Comparison of ENCODE assay signal across 8 cellular contexts in the genomic region with DNA sequence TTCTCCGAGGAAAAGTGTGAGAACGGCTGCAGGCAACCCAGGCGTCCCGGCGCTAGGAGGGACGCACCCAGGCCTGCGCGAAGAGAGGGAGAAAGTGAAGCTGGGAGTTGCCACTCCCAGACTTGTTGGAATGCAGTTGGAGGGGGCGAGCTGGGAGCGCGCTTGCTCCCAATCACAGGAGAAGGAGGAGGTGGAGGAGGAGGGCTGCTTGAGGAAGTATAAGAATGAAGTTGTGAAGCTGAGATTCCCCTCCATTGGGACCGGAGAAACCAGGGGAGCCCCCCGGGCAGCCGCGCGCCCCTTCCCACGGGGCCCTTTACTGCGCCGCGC. TPM values are rescaled to one million over a fixed set of nuclear protein-coding genes. Genes with fewer than 3 reads are reported as not detected.
A peak's percentile ranks its signal among the peaks of the same experiment; 100 is the strongest.
DNase-seq lines count a peak whose midpoint lies in the region; ATAC-seq and TF ChIP-seq lines count a peak whose summit lies in the region.

A gene (plus strand): TSS at position 247 of the 330 bp plus-strand sequence. CDS start 175 bp downstream, outside the sequence.

- no peak within 1 kb of the TSS for H2BK12ac ChIP-seq in trophoblast cell (ENCODE audit: low read length)

- no peaks in the 10 kb centered on the region for H3K27me3 ChIP-seq in GM23338 (ENCODE audit: insufficient read depth)
- H3K27me3 ChIP-seq in adipocyte (replicated peaks; ENCODE audit: control insufficient read depth, insufficient read depth, low read length): no peaks in the 10 kb centered on the region
- no peaks in the 10 kb centered on the region for H3K27me3 ChIP-seq in left ventricle myocardium inferior (ENCODE audit: low read depth)
- H3K27me3 ChIP-seq in trophoblast cell (ENCODE audit: insufficient read depth, low read length): no peaks in the 10 kb centered on the region

- TF ChIP-seq CTCF in GM23338 (conservative IDR thresholded peaks at IDR 0.05; ENCODE audit: low read depth in 2 of 2) (no peak), left ventricle myocardium inferior (IDR thresholded peaks at IDR 0.05; ENCODE audit: borderline replicate concordance) (no peak)

- H2BK5ac ChIP-seq in trophoblast cell (ENCODE audit: low read depth, low read length, poor library complexity): peak within 1 kb of the TSS; percentile 58

- H2AFZ ChIP-seq in GM23338: peak within 1 kb of the TSS; percentile 47; the same call in 1 of the 2 replicates
- H2AFZ ChIP-seq in trophoblast cell (ENCODE audit: insufficient read depth, low read length, poor library complexity): peak within 1 kb of the TSS; percentile 85

- H3K9ac ChIP-seq in adipocyte (ENCODE audit: low read length) (peak within 1 kb of the TSS; percentile 79), trophoblast cell (ENCODE audit: low read length) (peak within 1 kb of the TSS; percentile 76)

- H3K4me3 ChIP-seq in GM23338: peak within 1 kb of the TSS; percentile 97
- H3K4me3 ChIP-seq in adipocyte (ENCODE audit: low read length): peak within 1 kb of the TSS; percentile 84
- peak within 1 kb of the TSS; percentile 97 for H3K4me3 ChIP-seq in left ventricle myocardium inferior
- peak within 1 kb of the TSS; percentile 86 for H3K4me3 ChIP-seq in trophoblast cell (ENCODE audit: low read depth, low read length)

- H3K36me3 ChIP-seq in GM23338 (ENCODE audit: insufficient read depth): no peaks in the 10 kb centered on the region
- no peaks in the 10 kb centered on the region for H3K36me3 ChIP-seq in adipocyte (ENCODE audit: control insufficient read depth, insufficient read depth, low read length, severe bottlenecking)
- no peaks in the 10 kb centered on the region for H3K36me3 ChIP-seq in left ventricle myocardium inferior
- H3K36me3 ChIP-seq in trophoblast cell (ENCODE audit: control insufficient read depth in 1 of 2, insufficient read depth in 2 of 2, low read length in 2 of 2): no peaks in the 10 kb centered on the region

- H3K79me2 ChIP-seq in GM23338 (replicated peaks; ENCODE audit: insufficient read depth) (peaks cover 73% of the 10 kb centered on the region), trophoblast cell (ENCODE audit: control insufficient read depth, insufficient read depth, low read length, poor library complexity) (peaks cover 5% of the 10 kb centered on the region)

- H3K23ac ChIP-seq in trophoblast cell (ENCODE audit: low read length): no peak within 1 kb of the TSS

- peak within 1 kb of the TSS; percentile 97 for H3K4me3 Mint-ChIP-seq in GM23338

- H2AK5ac ChIP-seq in trophoblast cell (ENCODE audit: low read length): no peak within 1 kb of the TSS

- peak within 1 kb of the TSS; percentile 93 for H3K27ac Mint-ChIP-seq in GM23338

- ATAC-seq in GM23338 (peak; percentile 64), HG03159 (IDR thresholded peaks at IDR 0.05; ENCODE audit: unreplicated experiment) (no peak)

- intact Hi-C loops in left ventricle myocardium inferior (cut with micrococcal nuclease): no loop called here

- DNase-seq in GM23338 (ENCODE audit: low spot score) (peak; percentile 89), adipocyte (ENCODE audit: low read depth) (peak; percentile 93), left ventricle myocardium inferior (peak; percentile 68), trophoblast cell (peak; percentile 69 to 75), NCI-H524 treated with DMSO at 0.1 percent for 48 hours (lab: John Stamatoyannopoulos, UW) (no peak), ecto neural progenitor cell (ENCODE audit: low spot score) (no peak)
- no peak for DNase-seq in stimulated activated CD4-positive, alpha-beta T cell treated with anti-CD3 and anti-CD28 coated beads, Interleukin-15, amount 100 ng/mL, for 24 hours

- peaks cover 75% of the 10 kb centered on the region for H3K4me1 ChIP-seq in GM23338 (ENCODE audit: insufficient read depth)
- peaks cover 8% of the 10 kb centered on the region for H3K4me1 ChIP-seq in adipocyte (ENCODE audit: control insufficient read depth, insufficient read depth, low read length)
- peaks cover 58% of the 10 kb centered on the region for H3K4me1 ChIP-seq in left ventricle myocardium inferior
- peaks cover 17 to 23% of the 10 kb centered on the region in 2 experiments for H3K4me1 ChIP-seq in trophoblast cell (ENCODE audit: control insufficient read depth in 1 of 2, insufficient read depth in 2 of 2, low read length in 2 of 2)

- peak within 1 kb of the TSS; percentile 76 for H4K12ac ChIP-seq in trophoblast cell (ENCODE audit: low read depth, low read length)

- peak within 1 kb of the TSS; percentile 82 for H2BK120ac ChIP-seq in trophoblast cell (ENCODE audit: insufficient read depth, low read length, poor library complexity)

- peaks cover 72% of the 10 kb centered on the region for H3K4me1 Mint-ChIP-seq in GM23338

- no peaks in the 10 kb centered on the region for H3K9me2 ChIP-seq in GM23338 (ENCODE audit: insufficient read depth)

- peak within 1 kb of the TSS; percentile 89 for H3K14ac ChIP-seq in trophoblast cell (ENCODE audit: low read length)

- H3K36me3 Mint-ChIP-seq in GM23338 (ENCODE audit: low read depth): peaks cover 21% of the 10 kb centered on the region

- peak within 1 kb of the TSS; percentile 83 for H3K27ac ChIP-seq in GM23338 (ENCODE audit: low read depth)
- H3K27ac ChIP-seq in left ventricle myocardium inferior (replicated peaks): peak within 1 kb of the TSS; percentile 90
- H3K27ac ChIP-seq in trophoblast cell (ENCODE audit: low read depth, low read length): no peak within 1 kb of the TSS

- H4K8ac ChIP-seq in trophoblast cell (ENCODE audit: low read depth, low read length): peak within 1 kb of the TSS; percentile 83

- peak within 1 kb of the TSS; percentile 78 for H4K91ac ChIP-seq in trophoblast cell (ENCODE audit: low read depth, low read length)

- H4K20me1 ChIP-seq in GM23338 (replicated peaks; ENCODE audit: insufficient read depth): peaks cover 16% of the 10 kb centered on the region

- no CpG with 5 or more reads among the region's 20 CpGs for WGBS in trophoblast cell (ENCODE audit: extremely low coverage, insufficient coverage, insufficient read length)

- H3K27me3 Mint-ChIP-seq in GM23338 (ENCODE audit: insufficient read depth, low read depth, poor library complexity): peaks cover 11% of the 10 kb centered on the region

- no peaks in the 10 kb centered on the region for H3K9me3 Mint-ChIP-seq in GM23338

- H3K18ac ChIP-seq in trophoblast cell (ENCODE audit: low read length): peak within 1 kb of the TSS; percentile 93

- peaks cover 14% of the 10 kb centered on the region for H3F3A ChIP-seq in GM23338 (replicated peaks; ENCODE audit: low read depth)

- H3K9me3 ChIP-seq in adipocyte (ENCODE audit: control insufficient read depth, low read length) (no peaks in the 10 kb centered on the region), left ventricle myocardium inferior (replicated peaks) (no peaks in the 10 kb centered on the region), trophoblast cell (ENCODE audit: insufficient read depth, low read depth, low read length) (no peaks in the 10 kb centered on the region)

- peaks cover 11% of the 10 kb centered on the region for H3K79me1 ChIP-seq in trophoblast cell (ENCODE audit: low read length)

- H3K4ac ChIP-seq in trophoblast cell (ENCODE audit: low read depth, low read length): peak within 1 kb of the TSS; percentile 88

- H3K4me2 ChIP-seq in GM23338 (peak within 1 kb of the TSS; percentile 75), trophoblast cell (ENCODE audit: low read length) (peak within 1 kb of the TSS; percentile 89)

TF ChIP-seq in GM23338, 12 proteins besides CTCF, POLR2A, EP300 and RAD21:
- TF ChIP-seq POLR2AphosphoS5 (IDR thresholded peaks at IDR 0.05; ENCODE audit: low read depth) (peak; percentile 76), EZH2phosphoT487 (IDR thresholded peaks at IDR 0.05; ENCODE audit: unreplicated experiment) (no peak)

RNA-seq across cellular contexts. Expression of the gene that starts here (rescaled TPM):
- 193 and 196 TPM in 2 replicates for total RNA-seq in GM23338 (2014; rRNA removed; shearing (Covaris generic))
- polyA plus RNA-seq in GM23338 (2016; fragmentation: Nextera tagmentation; extraction: Ambion mirVana): 44.9 and 46.2 TPM in 2 replicates
- total RNA-seq in left ventricle myocardium inferior: 61.0 TPM
- 30.7 and 30.9 TPM in 2 replicates for polyA plus RNA-seq in trophoblast cell (2013)

Comparison
In these comparisons a context has a peak if more than half of its experiments do, and no peak if none do; other contexts are left out.
1. DNase-seq: peak in GM23338 (single experiment), adipocyte (single experiment), left ventricle myocardium inferior (single experiment) and trophoblast cell (2 of 2); none in stimulated activated CD4-positive, alpha-beta T cell treated with anti-CD3 and anti-CD28 coated beads, Interleukin-15, amount 100 ng/mL, for 24 hours (single experiment), NCI-H524 treated with DMSO at 0.1 percent for 48 hours (single experiment) and ecto neural progenitor cell (single experiment).
2. Peak in every context shown above with its lines, with median percentiles within 50 percentile points of each other: H3K4me3 ChIP-seq.